In genomic region chr4:76830612-76831474, GRCh38 we compare ENCODE assay signal across 8 cellular contexts.
DNase-seq lines count a peak whose midpoint lies in the region; ATAC-seq and TF ChIP-seq lines count a peak whose summit lies in the region.
"Had no signal": no experiment of that assay in that cellular context is flagged by ENCODE, and none has a peak within 500 bp of the region (broad histone marks: within the 10 kb centered on the region; RNA-seq: fewer than 3 reads in every experiment).

No MANE protein-coding gene starts in this region.

- H3K4me3 ChIP-seq in mammary epithelial cell (replicated peaks in 1 of 3; ENCODE audit: insufficient read depth in 1 of 3, low read depth in 2 of 3, low read length in 3 of 3), result no peak overlapping the region
- peak overlapping the region; percentile 68 to 79 (median 70) for H3K4me3 ChIP-seq in liver (ENCODE audit: low read depth in 1 of 3, low read length in 3 of 3)

- no peak overlapping the region for H3K4me2 ChIP-seq in mammary epithelial cell (ENCODE audit: insufficient read depth, low read depth, low read length)
- H3K4me2 ChIP-seq: KMS-11 had no signal

- peak; percentile 68 to 75 for TF ChIP-seq RAD21 in liver (IDR thresholded peaks at IDR 0.05)

- H3K4me3 Mint-ChIP-seq in stimulated activated naive B cell treated with anti-CD40 and anti-IgM and Interleukin-4, amounts not matched to agents 10 μg/mL and 1 μg/mL and 100 μg/mL, for 72 hours, result no peak overlapping the region

- no peak overlapping the region for H3K27ac Mint-ChIP-seq in stimulated activated naive B cell treated with anti-CD40 and anti-IgM and Interleukin-4, amounts not matched to agents 10 μg/mL and 1 μg/mL and 100 μg/mL, for 72 hours

- H3K36me3 Mint-ChIP-seq in stimulated activated naive B cell treated with anti-CD40 and anti-IgM and Interleukin-4, amounts not matched to agents 10 μg/mL and 1 μg/mL and 100 μg/mL, for 72 hours, result no peaks in the 10 kb centered on the region

- intact Hi-C loops in mammary epithelial cell (cut with micrococcal nuclease), result no loop called here

- peak; percentile 58 for DNase-seq in HuH-7 (ENCODE audit: low spot score)
- DNase-seq in mammary epithelial cell, result no peak
- DNase-seq in ureter (ENCODE audit: low spot score), result peak; percentile 72
- no peak for DNase-seq in stimulated activated naive B cell treated with anti-CD40 and anti-IgM and Interleukin-4, amounts not matched to agents 10 μg/mL and 1 μg/mL and 100 μg/mL, for 72 hours
- no peak for DNase-seq in D341Med (ENCODE audit: low spot score)

- H2AFZ ChIP-seq in mammary epithelial cell (ENCODE audit: low read depth, low read length), result peak overlapping the region; percentile 14

- 85% methylated on average over 13 of the region's 13 CpGs for WGBS in mammary epithelial cell (ENCODE audit: low coverage, missing lambda C conversion rate)
- 18% methylated on average over 13 of the region's 13 CpGs for WGBS in liver

- H3K36me3 ChIP-seq in mammary epithelial cell (ENCODE audit: insufficient read depth, low read length) (no peaks in the 10 kb centered on the region), liver (ENCODE audit: control insufficient read depth in 4 of 4, insufficient read depth in 3 of 4, low read depth in 1 of 4, low read length in 3 of 4) (no peaks in the 10 kb centered on the region)

- BruUV-seq in mammary epithelial cell (replicated peaks; lab: Mats Ljungman, UMichigan), result no TSS peak

- H4K20me1 ChIP-seq in mammary epithelial cell (ENCODE audit: insufficient read depth, low read length), result no peaks in the 10 kb centered on the region

- H3K79me2 ChIP-seq in mammary epithelial cell (ENCODE audit: insufficient read depth, low read length), result no peaks in the 10 kb centered on the region

- H3K4me1 ChIP-seq in mammary epithelial cell (ENCODE audit: insufficient read depth, low read length) (no peaks in the 10 kb centered on the region), liver (ENCODE audit: control insufficient read depth in 4 of 4, insufficient read depth in 4 of 4, low read length in 3 of 4) (peaks cover 3 to 16% (median 11%) of the 10 kb centered on the region in 4 donors)

- H3K27ac ChIP-seq in mammary epithelial cell (ENCODE audit: insufficient read depth, low read depth, low read length) (no peak overlapping the region), liver (ENCODE audit: low read depth in 1 of 2, low read length in 2 of 2) (peak overlapping the region; percentile 89 to 95)
- H3K27ac ChIP-seq: KMS-11 had no signal

- H3K27me3 Mint-ChIP-seq in stimulated activated naive B cell treated with anti-CD40 and anti-IgM and Interleukin-4, amounts not matched to agents 10 μg/mL and 1 μg/mL and 100 μg/mL, for 72 hours, result peaks cover 5 to 10% of the 10 kb centered on the region in 2 donors

- no peaks in the 10 kb centered on the region for H3K27me3 ChIP-seq in mammary epithelial cell (ENCODE audit: insufficient read depth, low read length)
- no peaks in the 10 kb centered on the region for H3K27me3 ChIP-seq in liver (ENCODE audit: control insufficient read depth in 4 of 4, insufficient read depth in 4 of 4, low read length in 3 of 4)

- H3K9ac ChIP-seq in mammary epithelial cell (ENCODE audit: insufficient read depth, low read length) (no peak overlapping the region), liver (ENCODE audit: low read depth in 1 of 2, low read length in 2 of 2) (peak overlapping the region; percentile 49 to 61)
- H3K9ac ChIP-seq: KMS-11 had no signal

- no peaks in the 10 kb centered on the region for H3K9me3 Mint-ChIP-seq in stimulated activated naive B cell treated with anti-CD40 and anti-IgM and Interleukin-4, amounts not matched to agents 10 μg/mL and 1 μg/mL and 100 μg/mL, for 72 hours

- H3K4me1 Mint-ChIP-seq in stimulated activated naive B cell treated with anti-CD40 and anti-IgM and Interleukin-4, amounts not matched to agents 10 μg/mL and 1 μg/mL and 100 μg/mL, for 72 hours, result no peaks in the 10 kb centered on the region

- no peaks in the 10 kb centered on the region for H3K9me3 ChIP-seq in mammary epithelial cell (replicated peaks; ENCODE audit: insufficient read depth, low read length)
- no peaks in the 10 kb centered on the region for H3K9me3 ChIP-seq in liver (ENCODE audit: control insufficient read depth in 4 of 4, low read length in 3 of 4)

- dilution Hi-C loops in mammary epithelial cell (cut with HindIII; ENCODE audit: low sequenced_read_pairs), result no loop called here

- CTCF ChIA-PET in mammary epithelial cell (lab: Charles Lee; ENCODE audit: low non-redundant PET), result no interaction called here

- in situ Hi-C loops in mammary epithelial cell (cut with MboI; ENCODE audit: low sequenced_read_pairs in 2 of 2), result no loop called here

- ATAC-seq in stimulated activated naive B cell treated with anti-CD40 and anti-IgM and Interleukin-4, amounts not matched to agents 10 μg/mL and 1 μg/mL and 100 μg/mL, for 72 hours (replicated peaks), result no peak
- no peak for ATAC-seq in HG03025 (IDR thresholded peaks at IDR 0.05; ENCODE audit: low FRiP score, unreplicated experiment)

- TF ChIP-seq CTCF in mammary epithelial cell (conservative IDR thresholded peaks at IDR 0.05 in 1 of 2, IDR thresholded peaks at IDR 0.05 in 1 of 2; ENCODE audit: extremely low read depth in 1 of 2, insufficient read depth in 1 of 2, low read depth in 1 of 2, low read length in 2 of 2), result no peak
- no peak for TF ChIP-seq CTCF in liver (IDR thresholded peaks at IDR 0.05; ENCODE audit: low read depth, low read length, missing input control)

TF ChIP-seq in liver, 16 proteins besides CTCF, POLR2A, EP300 and RAD21:
- TF ChIP-seq SP1 (IDR thresholded peaks at IDR 0.05) (peak; percentile 97), REST (IDR thresholded peaks at IDR 0.05) (peak; percentile 91), HNF4A (conservative IDR thresholded peaks at IDR 0.05) (peak; percentile 93 to 96), MAX (IDR thresholded peaks at IDR 0.05) (peak; percentile 93), TAF1 (conservative IDR thresholded peaks at IDR 0.05) (peak; percentile 83), NR2F2 (IDR thresholded peaks at IDR 0.05) (peak; percentile 99), RXRA (IDR thresholded peaks at IDR 0.05) (peak; percentile 99 to 100), EGR1 (IDR thresholded peaks at IDR 0.05; ENCODE audit: low read depth in 2 of 2) (peak; percentile 42 to 59), ZBTB33 (IDR thresholded peaks at IDR 0.05) (peak; percentile 82), GABPA (IDR thresholded peaks at IDR 0.05 in 1 of 2, conservative IDR thresholded peaks at IDR 0.05 in 1 of 2) (peak; percentile 53 to 85), HNF4G (IDR thresholded peaks at IDR 0.05) (peak; percentile 92), ATF3 (IDR thresholded peaks at IDR 0.05) (peak; percentile 71), FOXA1 (IDR thresholded peaks at IDR 0.05) (peak; percentile 85), JUND (IDR thresholded peaks at IDR 0.05) (peak; percentile 83 to 93), YY1 (IDR thresholded peaks at IDR 0.05) (peak; percentile 84), FOXA2 (IDR thresholded peaks at IDR 0.05) (peak; percentile 71)

Comparison
In these comparisons a context has a peak if more than half of its experiments do, and no peak if none do; other contexts are left out.
1. DNase-seq: peak in HuH-7 (single experiment) and ureter (single experiment); none in mammary epithelial cell (single experiment), stimulated activated naive B cell treated with anti-CD40 and anti-IgM and Interleukin-4, amounts not matched to agents 10 μg/mL and 1 μg/mL and 100 μg/mL, for 72 hours (single experiment) and D341Med (single experiment).
2. H3K4me3 ChIP-seq: peak in liver (3 of 3); none in mammary epithelial cell (0 of 3).